ENCODE assay signal across 13 cellular contexts in genomic region chr12:106586803-106587684, GRCh38. TPM values are rescaled to one million over a fixed set of nuclear protein-coding genes. Genes with fewer than 3 reads are reported as not detected.
A peak's percentile ranks its signal among the peaks of the same experiment; 100 is the strongest.
DNase-seq lines count a peak whose midpoint lies in the region; FAIRE-seq and TF ChIP-seq lines count a peak whose summit lies in the region.
"Had no signal": no experiment of that assay in that cellular context is flagged by ENCODE, and none has a peak within 500 bp of the region (broad histone marks: within the 10 kb centered on the region; RNA-seq: fewer than 3 reads in every experiment).

No MANE protein-coding gene starts in this region.

- H3K4me1 ChIP-seq in HUES48 (ENCODE audit: control insufficient read depth, insufficient read depth, low read length) (peaks cover 28% of the 10 kb centered on the region), neuron (ENCODE audit: insufficient read depth, low read length) (peaks cover 42% of the 10 kb centered on the region)

- peaks cover 84% of the 10 kb centered on the region for H3K27me3 Mint-ChIP-seq in Calu3 (ENCODE audit: unreplicated experiment)
- peaks cover 26% of the 10 kb centered on the region for H3K27me3 Mint-ChIP-seq in endothelial cell (ENCODE audit: unreplicated experiment)

- TF ChIP-seq CTCF in Calu3 (IDR thresholded peaks at IDR 0.05; ENCODE audit: unreplicated experiment), result no peak
- no peak for TF ChIP-seq CTCF in endothelial cell (IDR thresholded peaks at IDR 0.05; ENCODE audit: unreplicated experiment)

- H3K36me3 Mint-ChIP-seq in Calu3 (ENCODE audit: insufficient read depth, unreplicated experiment), result peaks cover 6% of the 10 kb centered on the region
- H3K36me3 Mint-ChIP-seq in endothelial cell (ENCODE audit: low read depth, unreplicated experiment), result no peaks in the 10 kb centered on the region

- DNase-seq in Calu3 (peak; percentile 35), endothelial cell (ENCODE audit: low spot score) (peak; percentile 51), germinal center (ENCODE audit: low spot score) (no peak), SIG-M5 (lab: John Stamatoyannopoulos, UW) (no peak), NCI-H187 (lab: John Stamatoyannopoulos, UW) (no peak), HTR-8/SVneo (ENCODE audit: insufficient read length, low spot score) (no peak)
- DNase-seq: left lung, OCI-M1, small intestine had no signal

- H3K4me3 Mint-ChIP-seq in Calu3 (ENCODE audit: low read depth, unreplicated experiment), result peak overlapping the region; percentile 71
- peak overlapping the region; percentile 79 for H3K4me3 Mint-ChIP-seq in endothelial cell (ENCODE audit: unreplicated experiment)

- no peak overlapping the region for H3K9ac ChIP-seq in HUES48 (ENCODE audit: low read depth, low read length)

- no peaks in the 10 kb centered on the region for H3K9me3 ChIP-seq in HUES48 (ENCODE audit: control insufficient read depth, insufficient read depth, low read length)
- no peaks in the 10 kb centered on the region for H3K9me3 ChIP-seq in neuron (ENCODE audit: low read length)
- H3K9me3 ChIP-seq: left lung had no signal

- no TSS peak for BruUV-seq in Calu3 (replicated peaks; lab: Mats Ljungman, UMichigan)

- no peaks in the 10 kb centered on the region for H3K9me3 Mint-ChIP-seq in Calu3 (ENCODE audit: low read depth, unreplicated experiment)
- H3K9me3 Mint-ChIP-seq in endothelial cell (ENCODE audit: unreplicated experiment), result peaks cover 4% of the 10 kb centered on the region

- H3K4me1 Mint-ChIP-seq in Calu3 (ENCODE audit: low read depth, unreplicated experiment) (peaks cover 20% of the 10 kb centered on the region), endothelial cell (ENCODE audit: unreplicated experiment) (peaks cover 23% of the 10 kb centered on the region)

- CTCF ChIA-PET in Calu3 (lab: Charles Lee), result no interaction called here

- no peak for FAIRE-seq in HTR-8/SVneo (lab: Jason Lieb, UNC)
- FAIRE-seq: endometrium, small intestine had no signal

- H3K36me3 ChIP-seq in HUES48 (ENCODE audit: control insufficient read depth, insufficient read depth, low read length) (no peaks in the 10 kb centered on the region), neuron (ENCODE audit: insufficient read depth, low read length) (peaks cover 36% of the 10 kb centered on the region)
- H3K36me3 ChIP-seq: left lung had no signal

- H3K27me3 ChIP-seq in HUES48 (ENCODE audit: control insufficient read depth, insufficient read depth, low read length) (peaks cover 96% of the 10 kb centered on the region), neuron (ENCODE audit: insufficient read depth, low read length) (no peaks in the 10 kb centered on the region)

- H3K27ac Mint-ChIP-seq in Calu3 (ENCODE audit: unreplicated experiment) (no peak overlapping the region), endothelial cell (ENCODE audit: unreplicated experiment) (no peak overlapping the region)

- H3K4me3 ChIP-seq in HUES48 (ENCODE audit: low read depth, low read length), result peak overlapping the region; percentile 56
- H3K4me3 ChIP-seq in neuron (ENCODE audit: low read length), result peak overlapping the region; percentile 59
- H3K4me3 ChIP-seq: left lung had no signal

- intact Hi-C loops in Calu3 (cut with micrococcal nuclease; ENCODE audit: unreplicated experiment), result loop anchor here (5.0 kb wide), 1 partner anchor 40 kb away; no protein-coding TSS in a partner anchor

- H2AFZ ChIP-seq in neuron (ENCODE audit: low read depth, low read length), result no peak overlapping the region

- no peak overlapping the region for H3K27ac ChIP-seq in HUES48 (ENCODE audit: low read depth, low read length)
- H3K27ac ChIP-seq: left lung, VCaP had no signal

RNA-seq across cellular contexts. Expression of gene RFX4, which starts 4.2 kb away (rescaled TPM):
- total RNA-seq in Calu3 (2022), result 0.27 TPM in 1 of 2 replicates, not detected in the other
- total RNA-seq in endothelial cell (ENCODE audit: unreplicated experiment), result not detected

Comparison
In these comparisons a context has a peak if more than half of its experiments do, and no peak if none do; other contexts are left out.
1. DNase-seq: peak in Calu3 (single experiment) and endothelial cell (single experiment); none in germinal center (single experiment), SIG-M5 (single experiment), NCI-H187 (0 of 2) and HTR-8/SVneo (single experiment).